21 cellular contexts compared by ENCODE assay signal in the genomic region with DNA sequence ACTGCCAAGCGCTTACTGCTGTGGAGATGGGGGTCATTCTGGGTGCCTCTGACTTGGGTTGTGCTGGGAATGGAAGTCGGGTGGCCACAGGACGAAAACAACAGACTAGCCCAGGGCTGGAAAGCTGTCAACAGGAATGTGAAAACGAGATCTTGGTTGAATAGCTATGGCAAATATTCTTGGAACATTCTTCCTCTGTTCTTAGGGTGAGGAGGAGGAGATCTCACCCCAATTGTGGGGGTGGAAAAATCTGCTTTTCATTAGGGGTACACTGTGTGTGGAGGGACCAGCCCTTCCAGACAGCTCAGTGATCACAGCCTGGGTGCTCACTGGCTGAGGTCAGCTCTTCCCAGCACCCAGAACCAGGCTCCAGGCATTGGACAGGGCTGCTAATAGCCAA. TPM values are rescaled to one million over a fixed set of nuclear protein-coding genes. Genes with fewer than 3 reads are reported as not detected.
A peak's percentile ranks its signal among the peaks of the same experiment; 100 is the strongest.
DNase-seq lines count a peak whose midpoint lies in the region; ATAC-seq and TF ChIP-seq lines count a peak whose summit lies in the region.
"Had no signal": no experiment of that assay in that cellular context is flagged by ENCODE, and none has a peak within 500 bp of the region (broad histone marks: within the 10 kb centered on the region; RNA-seq: fewer than 3 reads in every experiment).

No MANE protein-coding gene starts in this region.

- H3K36me3 ChIP-seq in Caco-2 (ENCODE audit: control insufficient read depth, insufficient read depth, low read length) (no peaks in the 10 kb centered on the region), SK-N-SH (replicated peaks in 1 of 2; ENCODE audit: control insufficient read depth in 1 of 2, insufficient read depth in 2 of 2, low read length in 1 of 2) (no peaks in the 10 kb centered on the region), SJCRH30 (no peaks in the 10 kb centered on the region)
- H3K36me3 ChIP-seq: neutrophil, right atrium auricular region had no signal

- peak overlapping the region; percentile 71 for H3K27ac Mint-ChIP-seq in Caco-2 (ENCODE audit: unreplicated experiment)
- H3K27ac Mint-ChIP-seq in stimulated activated memory B cell treated with anti-CD40 and anti-IgM and Interleukin-4, amounts not matched to agents 10 μg/mL and 1 μg/mL and 100 μg/mL, for 72 hours = no peak overlapping the region
- no peak overlapping the region for H3K27ac Mint-ChIP-seq in activated T-cell treated with anti-CD3 and anti-CD28 coated beads, Interleukin-2, amount 50 U/mL, for 72 hours
- H3K27ac Mint-ChIP-seq: activated B cell treated with CpG ODN at 0.5 μM for 24 hours; activated naive CD4-positive, alpha-beta T cell treated with anti-CD3 and anti-CD28 coated beads, Interleukin-2, amount 50 U/mL, for 72 hours had no signal

- H3K4me3 Mint-ChIP-seq in Caco-2 (ENCODE audit: unreplicated experiment) = no peak overlapping the region
- H3K4me3 Mint-ChIP-seq in stimulated activated memory B cell treated with anti-CD40 and anti-IgM and Interleukin-4, amounts not matched to agents 10 μg/mL and 1 μg/mL and 100 μg/mL, for 72 hours = no peak overlapping the region
- no peak overlapping the region for H3K4me3 Mint-ChIP-seq in activated T-cell treated with anti-CD3 and anti-CD28 coated beads, Interleukin-2, amount 50 U/mL, for 72 hours
- H3K4me3 Mint-ChIP-seq: activated B cell treated with CpG ODN at 0.5 μM for 24 hours; stimulated activated effector memory CD8-positive, alpha-beta T cell treated with anti-CD3 and anti-CD28 coated beads, Interleukin-12 subunit alpha, Interleukin-12 subunit beta, amount 100 ng/mL, for 72 hours had no signal

- intact Hi-C loops in Caco-2 (cut with micrococcal nuclease; ENCODE audit: unreplicated experiment) = no loop called here

- H3K9me2 ChIP-seq in SK-N-SH = no peaks in the 10 kb centered on the region

- H3K4me2 ChIP-seq in SK-N-SH = no peak overlapping the region

- H3K9me3 ChIP-seq in Caco-2 (no peaks in the 10 kb centered on the region; the same call in 1 of the 2 replicates), SK-N-SH (no peaks in the 10 kb centered on the region), SJCRH30 (replicated peaks) (no peaks in the 10 kb centered on the region; the same call in 1 of the 2 replicates)
- H3K9me3 ChIP-seq: neutrophil, right atrium auricular region, testis had no signal

- TF ChIP-seq CTCF in Caco-2 (IDR thresholded peaks at IDR 0.05; ENCODE audit: insufficient read depth in 1 of 2, low read depth in 1 of 2, low read length in 1 of 2, severe bottlenecking in 1 of 2, unreplicated experiment in 1 of 2) (no peak), SK-N-SH (IDR thresholded peaks at IDR 0.05) (no peak)

- H3K27ac ChIP-seq in SK-N-SH (ENCODE audit: low read depth in 2 of 2, low read length in 1 of 2) (peak overlapping the region; percentile 39 to 62), SJCRH30 (no peak overlapping the region)
- H3K27ac ChIP-seq: epithelial cell of prostate, neutrophil, right atrium auricular region, testis had no signal

- H3K36me3 Mint-ChIP-seq in Caco-2 (ENCODE audit: insufficient read depth, unreplicated experiment) = no peaks in the 10 kb centered on the region
- H3K36me3 Mint-ChIP-seq in stimulated activated memory B cell treated with anti-CD40 and anti-IgM and Interleukin-4, amounts not matched to agents 10 μg/mL and 1 μg/mL and 100 μg/mL, for 72 hours = no peaks in the 10 kb centered on the region
- no peaks in the 10 kb centered on the region for H3K36me3 Mint-ChIP-seq in activated T-cell treated with anti-CD3 and anti-CD28 coated beads, Interleukin-2, amount 50 U/mL, for 72 hours (ENCODE audit: insufficient read depth in 2 of 2)
- H3K36me3 Mint-ChIP-seq: activated naive CD4-positive, alpha-beta T cell treated with anti-CD3 and anti-CD28 coated beads, Interleukin-2, amount 50 U/mL, for 72 hours; stimulated activated effector memory CD8-positive, alpha-beta T cell treated with anti-CD3 and anti-CD28 coated beads, Interleukin-12 subunit alpha, Interleukin-12 subunit beta, amount 100 ng/mL, for 72 hours had no signal

- 84% methylated on average over 4 of the region's 4 CpGs for WGBS in SK-N-SH (ENCODE audit: low lambda C conversion rate)

- no peak overlapping the region for H3K9ac ChIP-seq in SK-N-SH

- no peak for ATAC-seq in stimulated activated memory B cell treated with anti-CD40 and anti-IgM and Interleukin-4, amounts not matched to agents 10 μg/mL and 1 μg/mL and 100 μg/mL, for 72 hours
- ATAC-seq in activated T-cell treated with anti-CD3 and anti-CD28 coated beads, Interleukin-2, amount 50 U/mL, for 72 hours (replicated peaks in 1 of 2) = no peak
- ATAC-seq: activated naive CD4-positive, alpha-beta T cell treated with anti-CD3 and anti-CD28 coated beads, Interleukin-2, amount 50 U/mL, for 72 hours; stimulated activated effector memory CD8-positive, alpha-beta T cell treated with anti-CD3 and anti-CD28 coated beads, Interleukin-12 subunit alpha, Interleukin-12 subunit beta, amount 100 ng/mL, for 72 hours had no signal

- DNase-seq in Caco-2 (no peak), SK-N-SH (no peak), fibroblast of peridontal ligament (ENCODE audit: extremely low read depth) (peak; percentile 80), renal cortical epithelial cell (ENCODE audit: low read depth) (peak; percentile 23), SHP77 (lab: John Stamatoyannopoulos, UW) (no peak), SJCRH30 (no peak)
- no peak for DNase-seq in activated T-cell treated with anti-CD3 and anti-CD28 coated beads, Interleukin-2, amount 50 U/mL, for 72 hours
- DNase-seq: activated B cell treated with CpG ODN at 0.5 μM for 24 hours, AML-193, dermis blood vessel endothelial cell, midbrain, NCI-H1417 treated with DMSO at 0.1 percent for 48 hours, NCI-H774, OCI-M1, testis had no signal

- peaks cover 9% of the 10 kb centered on the region for H3K9me3 Mint-ChIP-seq in Caco-2 (ENCODE audit: unreplicated experiment)
- no peaks in the 10 kb centered on the region for H3K9me3 Mint-ChIP-seq in stimulated activated memory B cell treated with anti-CD40 and anti-IgM and Interleukin-4, amounts not matched to agents 10 μg/mL and 1 μg/mL and 100 μg/mL, for 72 hours
- no peaks in the 10 kb centered on the region for H3K9me3 Mint-ChIP-seq in activated T-cell treated with anti-CD3 and anti-CD28 coated beads, Interleukin-2, amount 50 U/mL, for 72 hours
- H3K9me3 Mint-ChIP-seq: activated B cell treated with CpG ODN at 0.5 μM for 24 hours; activated naive CD4-positive, alpha-beta T cell treated with anti-CD3 and anti-CD28 coated beads, Interleukin-2, amount 50 U/mL, for 72 hours; stimulated activated effector memory CD8-positive, alpha-beta T cell treated with anti-CD3 and anti-CD28 coated beads, Interleukin-12 subunit alpha, Interleukin-12 subunit beta, amount 100 ng/mL, for 72 hours had no signal

- peaks cover 18% of the 10 kb centered on the region for H3F3A ChIP-seq in SK-N-SH (replicated peaks; ENCODE audit: insufficient read depth)

- H3K4me1 Mint-ChIP-seq in Caco-2 (ENCODE audit: low read depth, unreplicated experiment) = peaks cover 38% of the 10 kb centered on the region
- H3K4me1 Mint-ChIP-seq in stimulated activated memory B cell treated with anti-CD40 and anti-IgM and Interleukin-4, amounts not matched to agents 10 μg/mL and 1 μg/mL and 100 μg/mL, for 72 hours = no peaks in the 10 kb centered on the region
- H3K4me1 Mint-ChIP-seq in activated T-cell treated with anti-CD3 and anti-CD28 coated beads, Interleukin-2, amount 50 U/mL, for 72 hours (ENCODE audit: low read depth) = peaks cover 15% of the 10 kb centered on the region
- H3K4me1 Mint-ChIP-seq: activated B cell treated with CpG ODN at 0.5 μM for 24 hours had no signal

- H4K20me1 ChIP-seq in SK-N-SH (ENCODE audit: insufficient read depth) = no peaks in the 10 kb centered on the region

- H3K27me3 ChIP-seq in Caco-2 (replicated peaks; ENCODE audit: control insufficient read depth, insufficient read depth, low read length) (no peaks in the 10 kb centered on the region), SK-N-SH (ENCODE audit: insufficient read depth) (no peaks in the 10 kb centered on the region), SJCRH30 (no peaks in the 10 kb centered on the region)
- H3K27me3 ChIP-seq: neutrophil, right atrium auricular region, testis had no signal

- H2AFZ ChIP-seq in SK-N-SH (ENCODE audit: low read depth) = no peak overlapping the region

- no peaks in the 10 kb centered on the region for H3K79me2 ChIP-seq in SK-N-SH (ENCODE audit: insufficient read depth)

- no peak for TF ChIP-seq RAD21 in SK-N-SH (IDR thresholded peaks at IDR 0.05; ENCODE audit: low read length)

- TF ChIP-seq EP300 in SK-N-SH (IDR thresholded peaks at IDR 0.05; ENCODE audit: borderline replicate concordance in 1 of 2, low read depth in 1 of 2, low read length in 1 of 2) = no peak

- H3K4me1 ChIP-seq in Caco-2 = peaks cover 42% of the 10 kb centered on the region
- H3K4me1 ChIP-seq in SK-N-SH (ENCODE audit: control insufficient read depth in 1 of 2, insufficient read depth in 2 of 2, low read depth in 1 of 2, low read length in 1 of 2) = peaks cover 22% of the 10 kb centered on the region in 2 experiments
- H3K4me1 ChIP-seq in SJCRH30 = peaks cover 31% of the 10 kb centered on the region
- H3K4me1 ChIP-seq: testis had no signal

- no TSS peak for BruUV-seq in Caco-2 (replicated peaks; lab: Mats Ljungman, UMichigan)

- POLR2A ChIA-PET in Caco-2 (lab: Charles Lee) = interaction anchor here (0.7 kb wide), 1 partner anchor 230 kb away, joined by 3 read pairs; no protein-coding TSS in a partner anchor
- POLR2A ChIA-PET in SK-N-SH (lab: Yijun Ruan, JAX) = no interaction called here

- H3K4me3 ChIP-seq in Caco-2 (ENCODE audit: low read depth, low read length) (no peak overlapping the region), SK-N-SH (ENCODE audit: low read depth in 2 of 2, low read length in 1 of 2) (no peak overlapping the region), SJCRH30 (no peak overlapping the region)
- H3K4me3 ChIP-seq: right atrium auricular region, testis had no signal

- CTCF ChIA-PET in Caco-2 (lab: Charles Lee) = interaction anchor here (3.5 kb wide), 1 partner anchor 140 kb away, joined by 14 read pairs; no protein-coding TSS in a partner anchor
- CTCF ChIA-PET in SK-N-SH (lab: Yijun Ruan, JAX) = interaction anchor here (1.1 to 1.3 kb wide), 3 partner anchors 9 to 291 kb away, joined by 3 to 5 read pairs (median 3); no protein-coding TSS in a partner anchor

- H3K27me3 Mint-ChIP-seq in Caco-2 (ENCODE audit: insufficient read depth, unreplicated experiment) = no peaks in the 10 kb centered on the region
- no peaks in the 10 kb centered on the region for H3K27me3 Mint-ChIP-seq in stimulated activated memory B cell treated with anti-CD40 and anti-IgM and Interleukin-4, amounts not matched to agents 10 μg/mL and 1 μg/mL and 100 μg/mL, for 72 hours
- H3K27me3 Mint-ChIP-seq in activated T-cell treated with anti-CD3 and anti-CD28 coated beads, Interleukin-2, amount 50 U/mL, for 72 hours (ENCODE audit: low read depth) = peaks cover 59% of the 10 kb centered on the region
- H3K27me3 Mint-ChIP-seq: activated B cell treated with CpG ODN at 0.5 μM for 24 hours had no signal

RNA-seq across cellular contexts. Expression of a gene that starts 52.0 kb away (rescaled TPM):
- total RNA-seq in Caco-2 (2022) (400 and 432 TPM in 2 replicates), renal cortical epithelial cell (197 and 327 TPM in 2 replicates)
- polyA plus RNA-seq in SK-N-SH (2012; rRNA removed) = 326 and 429 TPM in 2 replicates
- 346 and 361 TPM in 2 replicates for polyA plus RNA-seq in SK-N-SH (2012; cell fraction: cytosol; rRNA removed)
- 89.2 and 204 TPM in 2 replicates for polyA plus RNA-seq in SK-N-SH (2012; cell fraction: nucleus; rRNA removed)
- 1 to 10 TPM in 1 of 2 donors, under 1 TPM in 1; 0.65 to 1.4 TPM for total RNA-seq in activated T-cell treated with anti-CD3 and anti-CD28 coated beads, Interleukin-2, amount 50 U/mL, for 72 hours
- 1.4 and 1.5 TPM in 2 replicates for total RNA-seq in SJCRH30 (2014; rRNA removed; shearing (Covaris generic))
- total RNA-seq: activated B cell treated with CpG ODN at 0.5 μM for 24 hours had no signal

Comparison
In these comparisons a context has a peak if more than half of its experiments do, and no peak if none do; other contexts are left out.
1. DNase-seq: peak in fibroblast of peridontal ligament (single experiment) and renal cortical epithelial cell (single experiment); none in Caco-2 (0 of 2), SK-N-SH (single experiment), SHP77 (0 of 2), activated T-cell treated with anti-CD3 and anti-CD28 coated beads, Interleukin-2, amount 50 U/mL, for 72 hours (0 of 2) and SJCRH30 (0 of 2).
2. RNA of a gene that starts 52.0 kb away (total RNA-seq): 400 to 432 TPM in Caco-2 and 197 to 327 TPM in renal cortical epithelial cell; 1.4 to 1.5 TPM in SJCRH30 and 0.65 to 1.4 TPM in activated T-cell treated with anti-CD3 and anti-CD28 coated beads, Interleukin-2, amount 50 U/mL, for 72 hours; every median in the first group is over 10 times any median in the second.